In genomic region chr9:115018547-115019435, GRCh38 we compare ENCODE assay signal across 15 cellular contexts.
A peak's percentile ranks its signal among the peaks of the same experiment; 100 is the strongest.
DNase-seq lines count a peak whose midpoint lies in the region; ATAC-seq and TF ChIP-seq lines count a peak whose summit lies in the region.
"Had no signal": no experiment of that assay in that cellular context is flagged by ENCODE, and none has a peak within 500 bp of the region (broad histone marks: within the 10 kb centered on the region; RNA-seq: fewer than 3 reads in every experiment).

No MANE protein-coding gene starts in this region.

- no peaks in the 10 kb centered on the region for H3K36me3 Mint-ChIP-seq in activated T-helper 17 cell treated with anti-CD3 and anti-CD28 coated beads, Interleukin-2, amount 50 U/mL, for 72 hours (ENCODE audit: low read depth)
- no peaks in the 10 kb centered on the region for H3K36me3 Mint-ChIP-seq in stimulated activated naive CD8-positive, alpha-beta T cell treated with anti-CD3 and anti-CD28 coated beads, Interleukin-15, Interleukin-2, amounts not matched to agents 100 ng/mL and 50 ng/mL, for 24 hours (ENCODE audit: low read depth)
- H3K36me3 Mint-ChIP-seq in progenitor cell of endocrine pancreas (ENCODE audit: insufficient read depth) = no peaks in the 10 kb centered on the region

- H2AFZ ChIP-seq in hepatocyte = no peak overlapping the region

- no peak overlapping the region for H3K27ac Mint-ChIP-seq in activated T-helper 17 cell treated with anti-CD3 and anti-CD28 coated beads, Interleukin-2, amount 50 U/mL, for 72 hours
- peak overlapping the region; percentile 62 for H3K27ac Mint-ChIP-seq in stimulated activated naive CD8-positive, alpha-beta T cell treated with anti-CD3 and anti-CD28 coated beads, Interleukin-15, Interleukin-2, amounts not matched to agents 100 ng/mL and 50 ng/mL, for 24 hours
- H3K27ac Mint-ChIP-seq in progenitor cell of endocrine pancreas = no peak overlapping the region
- H3K27ac Mint-ChIP-seq: activated naive CD8-positive, alpha-beta T cell treated with anti-CD3 and anti-CD28 coated beads, Interleukin-2, amount 10 ng/mL, durations not matched to agents 7 days and 5 days had no signal

- no peak overlapping the region for H3K4me3 ChIP-seq in hepatocyte
- H3K4me3 ChIP-seq: K562, SJCRH30 had no signal

- no peak for TF ChIP-seq CTCF in hepatocyte (IDR thresholded peaks at IDR 0.05; ENCODE audit: poor library complexity)
- no peak for TF ChIP-seq CTCF in progenitor cell of endocrine pancreas (IDR thresholded peaks at IDR 0.05; ENCODE audit: unreplicated experiment)

- no peaks in the 10 kb centered on the region for H3K79me2 ChIP-seq in hepatocyte

- no peaks in the 10 kb centered on the region for H3K9me3 ChIP-seq in hepatocyte (ENCODE audit: low read depth)
- H3K9me3 ChIP-seq: SJCRH30 had no signal

- H3K9me3 Mint-ChIP-seq in activated T-helper 17 cell treated with anti-CD3 and anti-CD28 coated beads, Interleukin-2, amount 50 U/mL, for 72 hours = no peaks in the 10 kb centered on the region
- no peaks in the 10 kb centered on the region for H3K9me3 Mint-ChIP-seq in stimulated activated naive CD8-positive, alpha-beta T cell treated with anti-CD3 and anti-CD28 coated beads, Interleukin-15, Interleukin-2, amounts not matched to agents 100 ng/mL and 50 ng/mL, for 24 hours
- no peaks in the 10 kb centered on the region for H3K9me3 Mint-ChIP-seq in progenitor cell of endocrine pancreas (ENCODE audit: low read depth)
- H3K9me3 Mint-ChIP-seq: activated naive CD8-positive, alpha-beta T cell treated with anti-CD3 and anti-CD28 coated beads, Interleukin-2, amount 10 ng/mL, durations not matched to agents 7 days and 5 days had no signal

- H3K27ac ChIP-seq in hepatocyte = peak overlapping the region; percentile 88
- H3K27ac ChIP-seq: SJCRH30 had no signal

- intact Hi-C loops in head of caudate nucleus (cut with DNase I) = no loop called here

- H3K4me2 ChIP-seq in hepatocyte = no peak overlapping the region

- no peaks in the 10 kb centered on the region for H3K9me2 ChIP-seq in hepatocyte (replicated peaks; ENCODE audit: insufficient read depth)

- DNase-seq in EL (peak; percentile 87), hepatocyte (ENCODE audit: low spot score) (peak; percentile 81), midbrain (lab: John Stamatoyannopoulos, UW) (no peak), head of caudate nucleus (no peak), HT-29 (ENCODE audit: low spot score) (no peak), progenitor cell of endocrine pancreas (ENCODE audit: low spot score, unreplicated experiment) (no peak)
- DNase-seq: activated CD4-positive, alpha-beta T cell treated with anti-CD3 and anti-CD28 coated beads for 48 hours; activated naive CD8-positive, alpha-beta T cell treated with anti-CD3 and anti-CD28 coated beads, Interleukin-2, amount 10 ng/mL, durations not matched to agents 7 days and 5 days; Calu3; NCI-H524 treated with DMSO at 0.1 percent for 48 hours; nucleus accumbens; SJCRH30 had no signal

- no peaks in the 10 kb centered on the region for H4K20me1 ChIP-seq in hepatocyte (ENCODE audit: insufficient read depth, poor library complexity, severe bottlenecking)

- WGBS in hepatocyte (ENCODE audit: low lambda C conversion rate, missing lambda C conversion rate) = 49% methylated on average over 8 of the region's 8 CpGs

- H3K4me1 Mint-ChIP-seq in activated T-helper 17 cell treated with anti-CD3 and anti-CD28 coated beads, Interleukin-2, amount 50 U/mL, for 72 hours = peaks cover 5% of the 10 kb centered on the region
- H3K4me1 Mint-ChIP-seq in stimulated activated naive CD8-positive, alpha-beta T cell treated with anti-CD3 and anti-CD28 coated beads, Interleukin-15, Interleukin-2, amounts not matched to agents 100 ng/mL and 50 ng/mL, for 24 hours (ENCODE audit: low read depth) = peaks cover 26% of the 10 kb centered on the region
- H3K4me1 Mint-ChIP-seq in progenitor cell of endocrine pancreas (ENCODE audit: low read depth) = no peaks in the 10 kb centered on the region

- H3K27me3 Mint-ChIP-seq in activated T-helper 17 cell treated with anti-CD3 and anti-CD28 coated beads, Interleukin-2, amount 50 U/mL, for 72 hours = peaks cover 3% of the 10 kb centered on the region
- H3K27me3 Mint-ChIP-seq in stimulated activated naive CD8-positive, alpha-beta T cell treated with anti-CD3 and anti-CD28 coated beads, Interleukin-15, Interleukin-2, amounts not matched to agents 100 ng/mL and 50 ng/mL, for 24 hours = peaks cover 4% of the 10 kb centered on the region
- peaks cover 16% of the 10 kb centered on the region for H3K27me3 Mint-ChIP-seq in progenitor cell of endocrine pancreas

- no peak overlapping the region for H3K4me3 Mint-ChIP-seq in activated T-helper 17 cell treated with anti-CD3 and anti-CD28 coated beads, Interleukin-2, amount 50 U/mL, for 72 hours
- H3K4me3 Mint-ChIP-seq in stimulated activated naive CD8-positive, alpha-beta T cell treated with anti-CD3 and anti-CD28 coated beads, Interleukin-15, Interleukin-2, amounts not matched to agents 100 ng/mL and 50 ng/mL, for 24 hours = no peak overlapping the region
- H3K4me3 Mint-ChIP-seq in progenitor cell of endocrine pancreas (ENCODE audit: low read depth) = no peak overlapping the region
- H3K4me3 Mint-ChIP-seq: activated naive CD8-positive, alpha-beta T cell treated with anti-CD3 and anti-CD28 coated beads, Interleukin-2, amount 10 ng/mL, durations not matched to agents 7 days and 5 days had no signal

- H3K4me1 ChIP-seq in hepatocyte (ENCODE audit: insufficient read depth) = peaks cover 10% of the 10 kb centered on the region

- no peaks in the 10 kb centered on the region for H3K27me3 ChIP-seq in hepatocyte
- H3K27me3 ChIP-seq: SJCRH30 had no signal

- peak; percentile 48 for ATAC-seq in activated T-helper 17 cell treated with anti-CD3 and anti-CD28 coated beads, Interleukin-2, amount 50 U/mL, for 72 hours (replicated peaks)
- ATAC-seq: K562 had no signal

- no peaks in the 10 kb centered on the region for H3K36me3 ChIP-seq in hepatocyte (replicated peaks; ENCODE audit: insufficient read depth, low read depth)

Comparison
In these comparisons a context has a peak if more than half of its experiments do, and no peak if none do; other contexts are left out.
1. DNase-seq: peak in EL (single experiment) and hepatocyte (single experiment); none in midbrain (single experiment), head of caudate nucleus (0 of 42), HT-29 (single experiment) and progenitor cell of endocrine pancreas (single experiment).